1 cellular context compared by ENCODE assay signal in genomic region chr17:42519546-42520444, GRCh38.
A peak's percentile ranks its signal among the peaks of the same experiment; 100 is the strongest.
TF ChIP-seq lines count a peak whose summit lies in the region.

No MANE protein-coding gene starts in this region.

TF ChIP-seq in IMR-90, 13 proteins besides CTCF, POLR2A, EP300 and RAD21:
- TF ChIP-seq RFX5 (IDR thresholded peaks at IDR 0.05; ENCODE audit: low read depth, low read length) (no peak), FOS (IDR thresholded peaks at IDR 0.05; ENCODE audit: low read depth, low read length) (peak; percentile 57), CEBPB (IDR thresholded peaks at IDR 0.05; ENCODE audit: low read depth, low read length) (0 out of 2 replicates have a peak, but pooled peaks have one; percentile 1), BHLHE40 (IDR thresholded peaks at IDR 0.05; ENCODE audit: low read depth, low read length) (peak; percentile 94), ELK1 (IDR thresholded peaks at IDR 0.05; ENCODE audit: borderline replicate concordance, low read depth, low read length) (no peak), SMC3 (IDR thresholded peaks at IDR 0.05; ENCODE audit: low read depth, low read length) (no peak), MAZ (IDR thresholded peaks at IDR 0.05; ENCODE audit: borderline replicate concordance, low read depth, low read length) (peak; percentile 100), MAFK (IDR thresholded peaks at IDR 0.05; ENCODE audit: low read depth, low read length) (peak; percentile 20; the same call in 1 of the 2 replicates), MXI1 (IDR thresholded peaks at IDR 0.05; ENCODE audit: borderline replicate concordance, low read depth, low read length) (no peak), CHD1 (IDR thresholded peaks at IDR 0.05; ENCODE audit: low read depth, low read length) (no peak), RCOR1 (IDR thresholded peaks at IDR 0.05; ENCODE audit: insufficient replicate concordance, low read length) (peak; percentile 38), NFE2L2 (IDR thresholded peaks at IDR 0.05; ENCODE audit: low read depth, low read length) (peak; percentile 55; the same call in 1 of the 2 replicates), USF2 (IDR thresholded peaks at IDR 0.05; ENCODE audit: low read depth, low read length) (peak; percentile 87)
